Comparison of ENCODE assay signal across 12 cellular contexts in the genomic region with DNA sequence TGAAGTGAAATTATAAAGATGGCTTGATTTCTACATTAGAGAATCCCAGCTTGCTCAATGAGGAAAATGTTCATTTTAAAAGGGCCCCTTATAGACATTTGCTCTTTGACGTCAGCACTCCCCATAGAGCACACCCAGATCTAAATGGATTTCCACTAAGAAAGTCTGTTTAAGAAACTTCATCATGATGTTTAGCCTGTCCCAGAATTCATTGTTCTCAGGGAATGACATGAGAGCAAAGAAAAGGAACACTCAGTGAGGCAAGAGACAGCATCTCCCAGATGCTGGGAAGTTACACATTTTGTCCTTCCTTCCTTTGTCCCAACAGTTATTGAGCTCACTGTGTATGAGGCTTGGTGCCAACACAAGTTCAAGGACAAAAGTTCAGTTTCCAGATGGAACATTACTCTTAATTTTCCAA. TPM values are rescaled to one million over a fixed set of nuclear protein-coding genes. Genes with fewer than 3 reads are reported as not detected.
A peak's percentile ranks its signal among the peaks of the same experiment; 100 is the strongest.
DNase-seq lines count a peak whose midpoint lies in the region; ATAC-seq and TF ChIP-seq lines count a peak whose summit lies in the region.
"Had no signal": no experiment of that assay in that cellular context is flagged by ENCODE, and none has a peak within 500 bp of the region (broad histone marks: within the 10 kb centered on the region; RNA-seq: fewer than 3 reads in every experiment).

No MANE protein-coding gene starts in this region.

- intact Hi-C loops in sciatic nerve (cut with DNase I), result no loop called here

- H3K4me3 ChIP-seq in fibroblast of lung (replicated peaks in 1 of 4; ENCODE audit: control extremely low read depth in 1 of 4, insufficient read depth in 1 of 4, low read depth in 3 of 4, low read length in 4 of 4), result peak overlapping the region in 3 of 4 experiments; percentile 94 to 98 (median 95)

- H4K20me1 ChIP-seq in fibroblast of lung (ENCODE audit: control insufficient read depth, extremely low read depth, insufficient read depth, low read length), result no peaks in the 10 kb centered on the region

- no peak for TF ChIP-seq CTCF in fibroblast of lung (conservative IDR thresholded peaks at IDR 0.05 in 1 of 2, IDR thresholded peaks at IDR 0.05 in 1 of 2; ENCODE audit: low read depth in 1 of 2, low read length in 2 of 2)

- H2AFZ ChIP-seq in fibroblast of lung (ENCODE audit: low read length), result no peak overlapping the region

- peak overlapping the region; percentile 34 for H3K4me3 Mint-ChIP-seq in T-helper 1 cell treated with Interleukin-12 subunit alpha and Interleukin-12 subunit beta and Interleukin-4 antibody, amounts not matched to agents 30 μg/mL and 1 μg/mL, for 36 hours
- H3K4me3 Mint-ChIP-seq in stimulated activated naive B cell treated with anti-CD40 and anti-IgM and Interleukin-4, amounts not matched to agents 10 μg/mL and 1 μg/mL and 100 μg/mL, for 72 hours, result no peak overlapping the region

- H3K27me3 ChIP-seq in fibroblast of lung (ENCODE audit: control insufficient read depth, insufficient read depth, low read length), result no peaks in the 10 kb centered on the region

- H3K36me3 Mint-ChIP-seq in T-helper 1 cell treated with Interleukin-12 subunit alpha and Interleukin-12 subunit beta and Interleukin-4 antibody, amounts not matched to agents 30 μg/mL and 1 μg/mL, for 36 hours (ENCODE audit: low read depth), result peaks cover 34% of the 10 kb centered on the region
- H3K36me3 Mint-ChIP-seq in stimulated activated naive B cell treated with anti-CD40 and anti-IgM and Interleukin-4, amounts not matched to agents 10 μg/mL and 1 μg/mL and 100 μg/mL, for 72 hours, result peaks cover 0 to 4% of the 10 kb centered on the region in 2 donors

- peaks cover 5% of the 10 kb centered on the region for H3K4me1 ChIP-seq in fibroblast of lung (ENCODE audit: control insufficient read depth, extremely low read depth, insufficient read depth, low read length)

- H3K4me2 ChIP-seq in fibroblast of lung (ENCODE audit: extremely low read depth, insufficient read depth, low read length), result peak overlapping the region; percentile 78

- H3K9me3 ChIP-seq in fibroblast of lung (ENCODE audit: control insufficient read depth, insufficient read depth, low read depth, low read length), result no peaks in the 10 kb centered on the region

- ATAC-seq in sciatic nerve, result peak; percentile 40
- no peak for ATAC-seq in stimulated activated naive B cell treated with anti-CD40 and anti-IgM and Interleukin-4, amounts not matched to agents 10 μg/mL and 1 μg/mL and 100 μg/mL, for 72 hours (replicated peaks)
- ATAC-seq: left colon had no signal

- peaks cover 8% of the 10 kb centered on the region for H3K36me3 ChIP-seq in fibroblast of lung (ENCODE audit: control insufficient read depth, insufficient read depth, low read length)

- peaks cover 6% of the 10 kb centered on the region for H3K27me3 Mint-ChIP-seq in T-helper 1 cell treated with Interleukin-12 subunit alpha and Interleukin-12 subunit beta and Interleukin-4 antibody, amounts not matched to agents 30 μg/mL and 1 μg/mL, for 36 hours (ENCODE audit: low read depth)
- peaks cover 13 to 22% of the 10 kb centered on the region in 2 donors for H3K27me3 Mint-ChIP-seq in stimulated activated naive B cell treated with anti-CD40 and anti-IgM and Interleukin-4, amounts not matched to agents 10 μg/mL and 1 μg/mL and 100 μg/mL, for 72 hours

- H3K27ac Mint-ChIP-seq in T-helper 1 cell treated with Interleukin-12 subunit alpha and Interleukin-12 subunit beta and Interleukin-4 antibody, amounts not matched to agents 30 μg/mL and 1 μg/mL, for 36 hours, result no peak overlapping the region
- no peak overlapping the region for H3K27ac Mint-ChIP-seq in stimulated activated naive B cell treated with anti-CD40 and anti-IgM and Interleukin-4, amounts not matched to agents 10 μg/mL and 1 μg/mL and 100 μg/mL, for 72 hours

- H3K9ac ChIP-seq in fibroblast of lung (ENCODE audit: insufficient read depth, low read length), result peak overlapping the region; percentile 21

- peaks cover 44% of the 10 kb centered on the region for H3K4me1 Mint-ChIP-seq in T-helper 1 cell treated with Interleukin-12 subunit alpha and Interleukin-12 subunit beta and Interleukin-4 antibody, amounts not matched to agents 30 μg/mL and 1 μg/mL, for 36 hours (ENCODE audit: low read depth)
- H3K4me1 Mint-ChIP-seq in stimulated activated naive B cell treated with anti-CD40 and anti-IgM and Interleukin-4, amounts not matched to agents 10 μg/mL and 1 μg/mL and 100 μg/mL, for 72 hours, result peaks cover 11 to 15% of the 10 kb centered on the region in 2 donors

- H3K9me3 Mint-ChIP-seq in T-helper 1 cell treated with Interleukin-12 subunit alpha and Interleukin-12 subunit beta and Interleukin-4 antibody, amounts not matched to agents 30 μg/mL and 1 μg/mL, for 36 hours, result no peaks in the 10 kb centered on the region
- no peaks in the 10 kb centered on the region for H3K9me3 Mint-ChIP-seq in stimulated activated naive B cell treated with anti-CD40 and anti-IgM and Interleukin-4, amounts not matched to agents 10 μg/mL and 1 μg/mL and 100 μg/mL, for 72 hours

- H3K27ac ChIP-seq in fibroblast of lung (ENCODE audit: insufficient read depth, low read length), result peak overlapping the region; percentile 97
- H3K27ac ChIP-seq: 22Rv1 had no signal

- peaks cover 48% of the 10 kb centered on the region for H3K79me2 ChIP-seq in fibroblast of lung (ENCODE audit: control insufficient read depth, insufficient read depth, low read length)

- DNase-seq in T-helper 1 cell (no peak), SW480 (ENCODE audit: low spot score) (peak; percentile 49), fibroblast of lung (ENCODE audit: low read depth in 2 of 2) (peak; percentile 34 to 91), sciatic nerve (ENCODE audit: low spot score) (no peak), NAMALWA (ENCODE audit: low spot score) (no peak), cerebellum (ENCODE audit: low spot score) (no peak)
- DNase-seq in stimulated activated naive B cell treated with anti-CD40 and anti-IgM and Interleukin-4, amounts not matched to agents 10 μg/mL and 1 μg/mL and 100 μg/mL, for 72 hours, result no peak
- DNase-seq: activated naive CD4-positive, alpha-beta T cell; left colon; NCI-H1105 had no signal

RNA-seq across cellular contexts. Expression of gene PHLDA1, which starts 4.9 kb away (rescaled TPM):
- total RNA-seq in fibroblast of lung (127 and 252 TPM in 2 replicates), sciatic nerve (34.2 TPM), cerebellum (20.3 TPM)
- polyA plus RNA-seq in fibroblast of lung, result 48.1 and 125 TPM in 2 replicates
- 50.4 and 127 TPM in 2 replicates for polyA plus RNA-seq in fibroblast of lung (2012)
- 22.8 and 76.1 TPM in 2 replicates for polyA minus RNA-seq in fibroblast of lung (ENCODE audit: low replicate concordance)

RNA-seq across cellular contexts. Expression of gene NAP1L1, which starts 57.8 kb away (rescaled TPM):
- 275 and 299 TPM in 2 replicates for total RNA-seq in fibroblast of lung
- 574 and 695 TPM in 2 replicates for polyA plus RNA-seq in fibroblast of lung
- polyA plus RNA-seq in fibroblast of lung (2012), result 533 and 666 TPM in 2 replicates
- polyA minus RNA-seq in fibroblast of lung (ENCODE audit: low replicate concordance), result 9.2 and 16.5 TPM in 2 replicates
- 425 TPM for total RNA-seq in sciatic nerve
- total RNA-seq in cerebellum, result 217 TPM

Comparison
In these comparisons a context has a peak if more than half of its experiments do, and no peak if none do; other contexts are left out.
1. DNase-seq: peak in SW480 (single experiment) and fibroblast of lung (2 of 2); none in T-helper 1 cell (0 of 5), sciatic nerve (single experiment), NAMALWA (single experiment), cerebellum (single experiment) and stimulated activated naive B cell treated with anti-CD40 and anti-IgM and Interleukin-4, amounts not matched to agents 10 μg/mL and 1 μg/mL and 100 μg/mL, for 72 hours (single experiment).